In genomic region chr2:45814951-45815621, GRCh38 we compare ENCODE assay signal across 21 cellular contexts.
DNase-seq lines count a peak whose midpoint lies in the region; ATAC-seq, FAIRE-seq and TF ChIP-seq lines count a peak whose summit lies in the region.
"Had no signal": no experiment of that assay in that cellular context is flagged by ENCODE, and none has a peak within 500 bp of the region (broad histone marks: within the 10 kb centered on the region; RNA-seq: fewer than 3 reads in every experiment).

No MANE protein-coding gene starts in this region.

- peaks cover 6% of the 10 kb centered on the region for H3K4me1 Mint-ChIP-seq in stimulated activated naive CD8-positive, alpha-beta T cell treated with anti-CD3 and anti-CD28 coated beads, Interleukin-15, amount 100 ng/mL, for 72 hours
- H3K4me1 Mint-ChIP-seq: activated CD4-positive, alpha-beta T cell treated with anti-CD3 and anti-CD28 coated beads, Interleukin-2, amount 10 ng/mL, durations not matched to agents 7 days and 5 days; activated naive CD4-positive, alpha-beta T cell treated with anti-CD3 and anti-CD28 coated beads, Interleukin-2, amount 10 ng/mL, durations not matched to agents 7 days and 5 days had no signal

- POLR2A ChIA-PET in HEK293 (lab: Yijun Ruan, JAX) = no interaction called here

- H3K4me3 ChIP-seq in HEK293 (ENCODE audit: low read depth, low read length) (no peak overlapping the region), NT2/D1 (ENCODE audit: insufficient read length, low read depth) (no peak overlapping the region), rectal smooth muscle tissue (ENCODE audit: low read length) (no peak overlapping the region)
- H3K4me3 ChIP-seq: heart right ventricle, lung, skin epidermis, testis had no signal

- no peak for TF ChIP-seq CTCF in D721Med (IDR thresholded peaks at IDR 0.05; ENCODE audit: insufficient read depth, missing control alignments)
- TF ChIP-seq CTCF in HEK293 (tag by site-specific recombination; IDR thresholded peaks at IDR 0.05) = no peak

- no peak for ATAC-seq in stimulated activated naive CD8-positive, alpha-beta T cell treated with anti-CD3 and anti-CD28 coated beads, Interleukin-15, amount 100 ng/mL, for 72 hours
- ATAC-seq: naive thymus-derived CD4-positive, alpha-beta T cell; Panc1 had no signal

- H3K27me3 ChIP-seq in NT2/D1 (ENCODE audit: insufficient read depth, insufficient read length) (no peaks in the 10 kb centered on the region), rectal smooth muscle tissue (ENCODE audit: control insufficient read depth, insufficient read depth, low read length) (no peaks in the 10 kb centered on the region)
- H3K27me3 ChIP-seq: heart right ventricle, testis had no signal

- H3K9me3 Mint-ChIP-seq in stimulated activated naive CD8-positive, alpha-beta T cell treated with anti-CD3 and anti-CD28 coated beads, Interleukin-15, amount 100 ng/mL, for 72 hours = no peaks in the 10 kb centered on the region
- H3K9me3 Mint-ChIP-seq: activated CD4-positive, alpha-beta T cell treated with anti-CD3 and anti-CD28 coated beads, Interleukin-2, amount 10 ng/mL, durations not matched to agents 7 days and 5 days; activated naive CD4-positive, alpha-beta T cell treated with anti-CD3 and anti-CD28 coated beads, Interleukin-2, amount 10 ng/mL, durations not matched to agents 7 days and 5 days; endodermal cell had no signal

- CTCF ChIA-PET in HEK293 (lab: Yijun Ruan, JAX) = interaction anchor here (0.7 kb wide), 1 partner anchor 53 kb away, joined by 3 read pairs; no protein-coding TSS in a partner anchor

- H3K4me1 ChIP-seq in HEK293 (ENCODE audit: control insufficient read depth, insufficient read depth, low read length) (peaks cover 43% of the 10 kb centered on the region), NT2/D1 (ENCODE audit: insufficient read depth, insufficient read length) (peaks cover 11% of the 10 kb centered on the region), rectal smooth muscle tissue (ENCODE audit: control insufficient read depth, insufficient read depth, low read length) (peaks cover 61% of the 10 kb centered on the region)

- no peak overlapping the region for H3K9ac ChIP-seq in NT2/D1 (ENCODE audit: insufficient read length, low read depth)
- no peak overlapping the region for H3K9ac ChIP-seq in rectal smooth muscle tissue (ENCODE audit: low read length)
- H3K9ac ChIP-seq: KMS-11 had no signal

- H3K27ac Mint-ChIP-seq in stimulated activated naive CD8-positive, alpha-beta T cell treated with anti-CD3 and anti-CD28 coated beads, Interleukin-15, amount 100 ng/mL, for 72 hours = peak overlapping the region in 1 of 2 donors; percentile 27
- H3K27ac Mint-ChIP-seq: activated CD4-positive, alpha-beta T cell treated with anti-CD3 and anti-CD28 coated beads, Interleukin-2, amount 10 ng/mL, durations not matched to agents 7 days and 5 days; activated naive CD4-positive, alpha-beta T cell treated with anti-CD3 and anti-CD28 coated beads, Interleukin-2, amount 10 ng/mL, durations not matched to agents 7 days and 5 days; endodermal cell; naive thymus-derived CD4-positive, alpha-beta T cell had no signal

- H3K27ac ChIP-seq in HEK293 (ENCODE audit: extremely low read depth, low read depth, low read length) = peak overlapping the region; percentile 29; the same call in 1 of the 2 replicates
- H3K27ac ChIP-seq in rectal smooth muscle tissue (ENCODE audit: low read depth, low read length) = peak overlapping the region; percentile 83
- H3K27ac ChIP-seq: KMS-11, testis had no signal

- H3K4me3 Mint-ChIP-seq in stimulated activated naive CD8-positive, alpha-beta T cell treated with anti-CD3 and anti-CD28 coated beads, Interleukin-15, amount 100 ng/mL, for 72 hours = no peak overlapping the region
- H3K4me3 Mint-ChIP-seq: activated CD4-positive, alpha-beta T cell treated with anti-CD3 and anti-CD28 coated beads, Interleukin-2, amount 10 ng/mL, durations not matched to agents 7 days and 5 days; activated naive CD4-positive, alpha-beta T cell treated with anti-CD3 and anti-CD28 coated beads, Interleukin-2, amount 10 ng/mL, durations not matched to agents 7 days and 5 days; endodermal cell; naive thymus-derived CD4-positive, alpha-beta T cell had no signal

- FAIRE-seq in D721Med (lab: Jason Lieb, UNC) (peak; percentile 90), urothelium cell line (lab: Jason Lieb, UNC) (no peak)

- DNase-seq in D721Med (ENCODE audit: insufficient read length, low spot score) = peak; percentile 35
- DNase-seq in NT2/D1 (ENCODE audit: low read depth, low spot score) = peak; percentile 55
- no peak for DNase-seq in Ammon's horn (ENCODE audit: low spot score)
- DNase-seq in urothelium cell line (ENCODE audit: low spot score) = no peak
- DNase-seq in activated CD8-positive, alpha-beta memory T cell treated with anti-CD3 and anti-CD28 coated beads, Interleukin-2, amount 50 U/mL, for 4 hours = no peak
- DNase-seq in stimulated activated naive CD8-positive, alpha-beta T cell treated with anti-CD3 and anti-CD28 coated beads, Interleukin-15, amount 100 ng/mL, for 72 hours = no peak
- DNase-seq: activated CD4-positive, alpha-beta T cell treated with anti-CD3 and anti-CD28 coated beads, Interleukin-2, amount 10 ng/mL, durations not matched to agents 7 days and 5 days; activated naive CD4-positive, alpha-beta T cell treated with anti-CD3 and anti-CD28 coated beads, Interleukin-2, amount 10 ng/mL, durations not matched to agents 7 days and 5 days; DMS 273 treated with DMSO at 0.1 percent for 48 hours; endodermal cell; naive thymus-derived CD4-positive, alpha-beta T cell; NCI-H1048; NCI-H526; testis had no signal

- no peaks in the 10 kb centered on the region for H3K9me3 ChIP-seq in HEK293 (ENCODE audit: control insufficient read depth, insufficient read depth, low read depth, low read length)
- no peaks in the 10 kb centered on the region for H3K9me3 ChIP-seq in NT2/D1 (ENCODE audit: insufficient read depth, low read length)
- H3K9me3 ChIP-seq: heart right ventricle, testis had no signal

- no peaks in the 10 kb centered on the region for H3K36me3 ChIP-seq in HEK293 (ENCODE audit: control insufficient read depth in 2 of 2, insufficient read depth in 1 of 2, low read length in 2 of 2)
- no peaks in the 10 kb centered on the region for H3K36me3 ChIP-seq in NT2/D1 (ENCODE audit: insufficient read depth, insufficient read length, low read length)
- H3K36me3 ChIP-seq in rectal smooth muscle tissue (ENCODE audit: control insufficient read depth, insufficient read depth, low read length) = no peaks in the 10 kb centered on the region
- H3K36me3 ChIP-seq: heart right ventricle had no signal

- H3K27me3 Mint-ChIP-seq in stimulated activated naive CD8-positive, alpha-beta T cell treated with anti-CD3 and anti-CD28 coated beads, Interleukin-15, amount 100 ng/mL, for 72 hours = no peaks in the 10 kb centered on the region
- H3K27me3 Mint-ChIP-seq: activated CD4-positive, alpha-beta T cell treated with anti-CD3 and anti-CD28 coated beads, Interleukin-2, amount 10 ng/mL, durations not matched to agents 7 days and 5 days; naive thymus-derived CD4-positive, alpha-beta T cell had no signal

TF ChIP-seq in HEK293, 187 proteins besides CTCF, POLR2A, EP300 and RAD21 (continues in another document):
- TF ChIP-seq ZNF76 (tag by site-specific recombination; IDR thresholded peaks at IDR 0.05; ENCODE audit: borderline replicate concordance, low read depth) (no peak), BCL11B (tag by site-specific recombination; IDR thresholded peaks at IDR 0.05; ENCODE audit: low read depth) (no peak), ZNF112 (tag by site-specific recombination; IDR thresholded peaks at IDR 0.05) (no peak), IKZF3 (tag by site-specific recombination; IDR thresholded peaks at IDR 0.05) (0 out of 2 replicates have a peak, but pooled peaks have one; percentile 22), ZNF473 (tag by site-specific recombination; IDR thresholded peaks at IDR 0.05) (no peak), HIC1 (tag by site-specific recombination; IDR thresholded peaks at IDR 0.05) (no peak), ZNF292 (tag by site-specific recombination; IDR thresholded peaks at IDR 0.05; ENCODE audit: borderline replicate concordance, low read depth) (no peak), REPIN1 (tag by site-specific recombination; IDR thresholded peaks at IDR 0.05; ENCODE audit: low read depth) (no peak), YY2 (tag by site-specific recombination; IDR thresholded peaks at IDR 0.05) (no peak), ZBTB6 (tag by site-specific recombination; IDR thresholded peaks at IDR 0.05) (0 out of 2 replicates have a peak, but pooled peaks have one; percentile 5), MEIS1 (CRISPR knock-in tag; IDR thresholded peaks at IDR 0.05; ENCODE audit: borderline replicate concordance) (no peak), ZFHX2 (tag by site-specific recombination; conservative IDR thresholded peaks at IDR 0.05) (no peak)

Comparison
In these comparisons a context has a peak if more than half of its experiments do, and no peak if none do; other contexts are left out.
1. DNase-seq: peak in D721Med (single experiment) and NT2/D1 (single experiment); none in Ammon's horn (single experiment), urothelium cell line (single experiment), activated CD8-positive, alpha-beta memory T cell treated with anti-CD3 and anti-CD28 coated beads, Interleukin-2, amount 50 U/mL, for 4 hours (single experiment) and stimulated activated naive CD8-positive, alpha-beta T cell treated with anti-CD3 and anti-CD28 coated beads, Interleukin-15, amount 100 ng/mL, for 72 hours (0 of 2).